ENCODE assay signal across 1 cellular context in the genomic region with DNA sequence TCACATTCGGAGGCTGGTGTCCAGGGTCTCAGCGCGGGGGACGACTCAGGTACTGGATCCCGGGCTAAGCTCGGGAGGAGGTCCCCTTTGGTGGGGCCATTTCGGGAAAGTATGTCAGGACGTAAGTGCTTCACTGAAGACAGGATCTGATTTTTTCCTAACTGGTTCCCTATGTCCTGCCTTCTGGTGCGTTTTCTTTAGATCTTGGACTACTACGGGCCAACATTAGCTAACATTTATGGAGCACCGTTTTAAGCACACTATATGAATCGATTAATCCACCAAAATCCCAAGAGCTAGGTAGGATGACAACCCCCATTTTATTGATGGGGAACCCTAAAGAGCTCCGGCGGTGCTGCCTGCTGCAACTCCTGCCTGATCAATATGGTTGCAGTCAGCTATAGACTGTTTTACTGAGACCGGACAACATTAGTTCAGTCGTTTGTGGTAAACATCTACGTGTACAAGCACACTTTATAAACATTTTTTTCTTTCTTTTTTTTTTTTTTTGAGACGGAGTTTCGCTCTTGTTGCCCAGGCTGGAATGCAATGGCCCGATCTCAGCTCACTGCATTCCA.
TF ChIP-seq lines count a peak whose summit lies in the region.

No MANE protein-coding gene starts in this region.

TF ChIP-seq in liver, 16 proteins besides CTCF, POLR2A, EP300 and RAD21 (continued from another document):
- no peak for TF ChIP-seq ATF3 (IDR thresholded peaks at IDR 0.05)
- TF ChIP-seq FOXA2 (IDR thresholded peaks at IDR 0.05) = no peak
- no peak for TF ChIP-seq MAX (IDR thresholded peaks at IDR 0.05)
- no peak for TF ChIP-seq SP1 (IDR thresholded peaks at IDR 0.05)
- TF ChIP-seq HNF4G (IDR thresholded peaks at IDR 0.05) = no peak
- TF ChIP-seq TAF1 (conservative IDR thresholded peaks at IDR 0.05) = no peak
- TF ChIP-seq EGR1 (IDR thresholded peaks at IDR 0.05; ENCODE audit: low read depth in 2 of 2) = no peak
- TF ChIP-seq YY1 (IDR thresholded peaks at IDR 0.05) = no peak
- no peak for TF ChIP-seq GABPA (IDR thresholded peaks at IDR 0.05 in 1 of 2, conservative IDR thresholded peaks at IDR 0.05 in 1 of 2)
